ENCODE assay signal across 4 cellular contexts in genomic region chr7:23292623-23293022, GRCh38.
TF ChIP-seq lines count a peak whose summit lies in the region.

No MANE protein-coding gene starts in this region.

TF ChIP-seq in A549, 52 proteins besides CTCF, POLR2A, EP300 and RAD21 (continues in another document):
- TF ChIP-seq ATOH8 (CRISPR knock-in tag; IDR thresholded peaks at IDR 0.05; ENCODE audit: low read depth), result no peak
- TF ChIP-seq, protein P1, sequence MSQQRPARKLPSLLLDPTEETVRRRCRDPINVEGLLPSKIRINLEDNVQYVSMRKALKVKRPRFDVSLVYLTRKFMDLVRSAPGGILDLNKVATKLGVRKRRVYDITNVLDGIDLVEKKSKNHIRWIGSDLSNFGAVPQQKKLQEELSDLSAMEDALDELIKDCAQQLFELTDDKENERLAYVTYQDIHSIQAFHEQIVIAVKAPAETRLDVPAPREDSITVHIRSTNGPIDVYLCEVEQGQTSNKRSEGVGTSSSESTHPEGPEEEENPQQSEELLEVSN (IDR thresholded peaks at IDR 0.05; ENCODE audit: borderline replicate concordance, low read depth), result no peak
- TF ChIP-seq NR3C1 (IDR thresholded peaks at IDR 0.05), result no peak
- no peak for TF ChIP-seq POLR2AphosphoS2 (conservative IDR thresholded peaks at IDR 0.05; ENCODE audit: low read length)
- TF ChIP-seq ZFP36 (IDR thresholded peaks at IDR 0.05; ENCODE audit: borderline replicate concordance, partially characterized antibody), result no peak
- no peak for TF ChIP-seq HDAC2 (IDR thresholded peaks at IDR 0.05)
- no peak for TF ChIP-seq FOSL2 (IDR thresholded peaks at IDR 0.05)
- no peak for TF ChIP-seq FOSL2 (CRISPR knock-in tag; IDR thresholded peaks at IDR 0.05)
- no peak for TF ChIP-seq HOXB5 (CRISPR knock-in tag; IDR thresholded peaks at IDR 0.05)
- TF ChIP-seq HMGXB4 (CRISPR knock-in tag; IDR thresholded peaks at IDR 0.05; ENCODE audit: borderline replicate concordance), result no peak
- TF ChIP-seq NPAS2 (CRISPR knock-in tag; IDR thresholded peaks at IDR 0.05; ENCODE audit: borderline replicate concordance), result no peak
- TF ChIP-seq ELK1 (IDR thresholded peaks at IDR 0.05; ENCODE audit: low read depth, low read length), result no peak

TF ChIP-seq in HCT116, 20 proteins besides CTCF, POLR2A, EP300 and RAD21:
- TF ChIP-seq EZH2 (IDR thresholded peaks at IDR 0.05) (no peak), JUND (IDR thresholded peaks at IDR 0.05) (no peak)

TF ChIP-seq in K562, 482 proteins besides CTCF, POLR2A, EP300 and RAD21:
- TF ChIP-seq TOE1 (IDR thresholded peaks at IDR 0.05; ENCODE audit: borderline replicate concordance) (no peak), TOE1 (CRISPR knock-in tag; IDR thresholded peaks at IDR 0.05; ENCODE audit: borderline replicate concordance, low read depth) (no peak), MTA3 (IDR thresholded peaks at IDR 0.05; ENCODE audit: borderline replicate concordance) (no peak), TAF7 (tag; IDR thresholded peaks at IDR 0.05) (no peak), RB1 (IDR thresholded peaks at IDR 0.05; ENCODE audit: low read depth) (no peak), MYC (IDR thresholded peaks at IDR 0.05; ENCODE audit: low read depth, low read length) (no peak), MYC (CRISPR knock-in tag; IDR thresholded peaks at IDR 0.05; ENCODE audit: borderline replicate concordance, low read depth) (no peak)
- TF ChIP-seq, protein P2, sequence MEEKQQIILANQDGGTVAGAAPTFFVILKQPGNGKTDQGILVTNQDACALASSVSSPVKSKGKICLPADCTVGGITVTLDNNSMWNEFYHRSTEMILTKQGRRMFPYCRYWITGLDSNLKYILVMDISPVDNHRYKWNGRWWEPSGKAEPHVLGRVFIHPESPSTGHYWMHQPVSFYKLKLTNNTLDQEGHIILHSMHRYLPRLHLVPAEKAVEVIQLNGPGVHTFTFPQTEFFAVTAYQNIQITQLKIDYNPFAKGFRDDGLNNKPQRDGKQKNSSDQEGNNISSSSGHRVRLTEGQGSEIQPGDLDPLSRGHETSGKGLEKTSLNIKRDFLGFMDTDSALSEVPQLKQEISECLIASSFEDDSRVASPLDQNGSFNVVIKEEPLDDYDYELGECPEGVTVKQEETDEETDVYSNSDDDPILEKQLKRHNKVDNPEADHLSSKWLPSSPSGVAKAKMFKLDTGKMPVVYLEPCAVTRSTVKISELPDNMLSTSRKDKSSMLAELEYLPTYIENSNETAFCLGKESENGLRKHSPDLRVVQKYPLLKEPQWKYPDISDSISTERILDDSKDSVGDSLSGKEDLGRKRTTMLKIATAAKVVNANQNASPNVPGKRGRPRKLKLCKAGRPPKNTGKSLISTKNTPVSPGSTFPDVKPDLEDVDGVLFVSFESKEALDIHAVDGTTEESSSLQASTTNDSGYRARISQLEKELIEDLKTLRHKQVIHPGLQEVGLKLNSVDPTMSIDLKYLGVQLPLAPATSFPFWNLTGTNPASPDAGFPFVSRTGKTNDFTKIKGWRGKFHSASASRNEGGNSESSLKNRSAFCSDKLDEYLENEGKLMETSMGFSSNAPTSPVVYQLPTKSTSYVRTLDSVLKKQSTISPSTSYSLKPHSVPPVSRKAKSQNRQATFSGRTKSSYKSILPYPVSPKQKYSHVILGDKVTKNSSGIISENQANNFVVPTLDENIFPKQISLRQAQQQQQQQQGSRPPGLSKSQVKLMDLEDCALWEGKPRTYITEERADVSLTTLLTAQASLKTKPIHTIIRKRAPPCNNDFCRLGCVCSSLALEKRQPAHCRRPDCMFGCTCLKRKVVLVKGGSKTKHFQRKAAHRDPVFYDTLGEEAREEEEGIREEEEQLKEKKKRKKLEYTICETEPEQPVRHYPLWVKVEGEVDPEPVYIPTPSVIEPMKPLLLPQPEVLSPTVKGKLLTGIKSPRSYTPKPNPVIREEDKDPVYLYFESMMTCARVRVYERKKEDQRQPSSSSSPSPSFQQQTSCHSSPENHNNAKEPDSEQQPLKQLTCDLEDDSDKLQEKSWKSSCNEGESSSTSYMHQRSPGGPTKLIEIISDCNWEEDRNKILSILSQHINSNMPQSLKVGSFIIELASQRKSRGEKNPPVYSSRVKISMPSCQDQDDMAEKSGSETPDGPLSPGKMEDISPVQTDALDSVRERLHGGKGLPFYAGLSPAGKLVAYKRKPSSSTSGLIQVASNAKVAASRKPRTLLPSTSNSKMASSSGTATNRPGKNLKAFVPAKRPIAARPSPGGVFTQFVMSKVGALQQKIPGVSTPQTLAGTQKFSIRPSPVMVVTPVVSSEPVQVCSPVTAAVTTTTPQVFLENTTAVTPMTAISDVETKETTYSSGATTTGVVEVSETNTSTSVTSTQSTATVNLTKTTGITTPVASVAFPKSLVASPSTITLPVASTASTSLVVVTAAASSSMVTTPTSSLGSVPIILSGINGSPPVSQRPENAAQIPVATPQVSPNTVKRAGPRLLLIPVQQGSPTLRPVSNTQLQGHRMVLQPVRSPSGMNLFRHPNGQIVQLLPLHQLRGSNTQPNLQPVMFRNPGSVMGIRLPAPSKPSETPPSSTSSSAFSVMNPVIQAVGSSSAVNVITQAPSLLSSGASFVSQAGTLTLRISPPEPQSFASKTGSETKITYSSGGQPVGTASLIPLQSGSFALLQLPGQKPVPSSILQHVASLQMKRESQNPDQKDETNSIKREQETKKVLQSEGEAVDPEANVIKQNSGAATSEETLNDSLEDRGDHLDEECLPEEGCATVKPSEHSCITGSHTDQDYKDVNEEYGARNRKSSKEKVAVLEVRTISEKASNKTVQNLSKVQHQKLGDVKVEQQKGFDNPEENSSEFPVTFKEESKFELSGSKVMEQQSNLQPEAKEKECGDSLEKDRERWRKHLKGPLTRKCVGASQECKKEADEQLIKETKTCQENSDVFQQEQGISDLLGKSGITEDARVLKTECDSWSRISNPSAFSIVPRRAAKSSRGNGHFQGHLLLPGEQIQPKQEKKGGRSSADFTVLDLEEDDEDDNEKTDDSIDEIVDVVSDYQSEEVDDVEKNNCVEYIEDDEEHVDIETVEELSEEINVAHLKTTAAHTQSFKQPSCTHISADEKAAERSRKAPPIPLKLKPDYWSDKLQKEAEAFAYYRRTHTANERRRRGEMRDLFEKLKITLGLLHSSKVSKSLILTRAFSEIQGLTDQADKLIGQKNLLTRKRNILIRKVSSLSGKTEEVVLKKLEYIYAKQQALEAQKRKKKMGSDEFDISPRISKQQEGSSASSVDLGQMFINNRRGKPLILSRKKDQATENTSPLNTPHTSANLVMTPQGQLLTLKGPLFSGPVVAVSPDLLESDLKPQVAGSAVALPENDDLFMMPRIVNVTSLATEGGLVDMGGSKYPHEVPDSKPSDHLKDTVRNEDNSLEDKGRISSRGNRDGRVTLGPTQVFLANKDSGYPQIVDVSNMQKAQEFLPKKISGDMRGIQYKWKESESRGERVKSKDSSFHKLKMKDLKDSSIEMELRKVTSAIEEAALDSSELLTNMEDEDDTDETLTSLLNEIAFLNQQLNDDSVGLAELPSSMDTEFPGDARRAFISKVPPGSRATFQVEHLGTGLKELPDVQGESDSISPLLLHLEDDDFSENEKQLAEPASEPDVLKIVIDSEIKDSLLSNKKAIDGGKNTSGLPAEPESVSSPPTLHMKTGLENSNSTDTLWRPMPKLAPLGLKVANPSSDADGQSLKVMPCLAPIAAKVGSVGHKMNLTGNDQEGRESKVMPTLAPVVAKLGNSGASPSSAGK (IDR thresholded peaks at IDR 0.05), result no peak
TF ChIP-seq in K562: peak in this region for 0.

TF ChIP-seq in HepG2, 621 proteins besides CTCF, POLR2A, EP300 and RAD21:
- TF ChIP-seq ATM (IDR thresholded peaks at IDR 0.05; ENCODE audit: borderline replicate concordance) (no peak), TFDP1 (CRISPR knock-in tag; IDR thresholded peaks at IDR 0.05; ENCODE audit: borderline replicate concordance) (0 out of 2 replicates have a peak, but pooled peaks have one; percentile 7), ZNF20 (CRISPR knock-in tag; IDR thresholded peaks at IDR 0.05) (no peak), ZNF615 (CRISPR knock-in tag; IDR thresholded peaks at IDR 0.05; ENCODE audit: borderline replicate concordance) (no peak), NR2F6 (IDR thresholded peaks at IDR 0.05) (peak; percentile 31; the same call in 1 of the 2 replicates), NR2F6 (CRISPR knock-in tag; IDR thresholded peaks at IDR 0.05) (no peak), ZC3H4 (CRISPR knock-in tag; IDR thresholded peaks at IDR 0.05; ENCODE audit: borderline replicate concordance) (no peak), TCF7 (IDR thresholded peaks at IDR 0.05; ENCODE audit: low read depth) (peak; percentile 28; the same call in 1 of the 2 replicates), ZNF331 (CRISPR knock-in tag; IDR thresholded peaks at IDR 0.05) (0 out of 2 replicates have a peak, but pooled peaks have one; percentile 15), ZNF292 (CRISPR knock-in tag; IDR thresholded peaks at IDR 0.05; ENCODE audit: borderline replicate concordance, low read depth) (0 out of 2 replicates have a peak, but pooled peaks have one; percentile 16), FOXP1 (IDR thresholded peaks at IDR 0.05) (no peak), FOXP1 (CRISPR knock-in tag; IDR thresholded peaks at IDR 0.05) (peak; percentile 17; the same call in 1 of the 2 replicates), JARID2 (CRISPR knock-in tag; IDR thresholded peaks at IDR 0.05; ENCODE audit: insufficient replicate concordance) (peak; percentile 47), ZMYM2 (CRISPR knock-in tag; IDR thresholded peaks at IDR 0.05) (no peak), ZNF678 (CRISPR knock-in tag; IDR thresholded peaks at IDR 0.05) (no peak), ZFP82 (CRISPR knock-in tag; IDR thresholded peaks at IDR 0.05; ENCODE audit: borderline replicate concordance) (0 out of 2 replicates have a peak, but pooled peaks have one; percentile 54), ONECUT2 (CRISPR knock-in tag; IDR thresholded peaks at IDR 0.05) (peak; percentile 41), SALL1 (CRISPR knock-in tag; IDR thresholded peaks at IDR 0.05) (0 out of 2 replicates have a peak, but pooled peaks have one; percentile 0)
- TF ChIP-seq, protein P3, sequence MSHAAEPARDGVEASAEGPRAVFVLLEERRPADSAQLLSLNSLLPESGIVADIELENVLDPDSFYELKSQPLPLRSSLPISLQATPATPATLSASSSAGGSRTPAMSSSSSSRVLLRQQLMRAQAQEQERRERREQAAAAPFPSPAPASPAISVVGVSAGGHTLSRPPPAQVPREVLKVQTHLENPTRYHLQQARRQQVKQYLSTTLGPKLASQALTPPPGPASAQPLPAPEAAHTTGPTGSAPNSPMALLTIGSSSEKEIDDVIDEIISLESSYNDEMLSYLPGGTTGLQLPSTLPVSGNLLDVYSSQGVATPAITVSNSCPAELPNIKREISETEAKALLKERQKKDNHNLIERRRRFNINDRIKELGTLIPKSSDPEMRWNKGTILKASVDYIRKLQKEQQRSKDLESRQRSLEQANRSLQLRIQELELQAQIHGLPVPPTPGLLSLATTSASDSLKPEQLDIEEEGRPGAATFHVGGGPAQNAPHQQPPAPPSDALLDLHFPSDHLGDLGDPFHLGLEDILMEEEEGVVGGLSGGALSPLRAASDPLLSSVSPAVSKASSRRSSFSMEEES (CRISPR knock-in tag; IDR thresholded peaks at IDR 0.05), result no peak
- TF ChIP-seq, protein P4, sequence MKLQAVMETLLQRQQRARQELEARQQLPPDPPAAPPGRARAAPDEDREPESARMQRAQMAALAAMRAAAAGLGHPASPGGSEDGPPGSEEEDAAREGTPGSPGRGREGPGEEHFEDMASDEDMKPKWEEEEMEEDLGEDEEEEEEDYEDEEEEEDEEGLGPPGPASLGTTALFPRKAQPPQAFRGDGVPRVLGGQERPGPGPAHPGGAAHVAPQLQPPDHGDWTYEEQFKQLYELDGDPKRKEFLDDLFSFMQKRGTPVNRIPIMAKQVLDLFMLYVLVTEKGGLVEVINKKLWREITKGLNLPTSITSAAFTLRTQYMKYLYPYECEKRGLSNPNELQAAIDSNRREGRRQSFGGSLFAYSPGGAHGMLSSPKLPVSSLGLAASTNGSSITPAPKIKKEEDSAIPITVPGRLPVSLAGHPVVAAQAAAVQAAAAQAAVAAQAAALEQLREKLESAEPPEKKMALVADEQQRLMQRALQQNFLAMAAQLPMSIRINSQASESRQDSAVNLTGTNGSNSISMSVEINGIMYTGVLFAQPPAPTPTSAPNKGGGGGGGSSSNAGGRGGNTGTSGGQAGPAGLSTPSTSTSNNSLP (IDR thresholded peaks at IDR 0.05; ENCODE audit: low read depth, low read length), result peak; percentile 11; the same call in 1 of the 2 replicates
- TF ChIP-seq, protein P5, sequence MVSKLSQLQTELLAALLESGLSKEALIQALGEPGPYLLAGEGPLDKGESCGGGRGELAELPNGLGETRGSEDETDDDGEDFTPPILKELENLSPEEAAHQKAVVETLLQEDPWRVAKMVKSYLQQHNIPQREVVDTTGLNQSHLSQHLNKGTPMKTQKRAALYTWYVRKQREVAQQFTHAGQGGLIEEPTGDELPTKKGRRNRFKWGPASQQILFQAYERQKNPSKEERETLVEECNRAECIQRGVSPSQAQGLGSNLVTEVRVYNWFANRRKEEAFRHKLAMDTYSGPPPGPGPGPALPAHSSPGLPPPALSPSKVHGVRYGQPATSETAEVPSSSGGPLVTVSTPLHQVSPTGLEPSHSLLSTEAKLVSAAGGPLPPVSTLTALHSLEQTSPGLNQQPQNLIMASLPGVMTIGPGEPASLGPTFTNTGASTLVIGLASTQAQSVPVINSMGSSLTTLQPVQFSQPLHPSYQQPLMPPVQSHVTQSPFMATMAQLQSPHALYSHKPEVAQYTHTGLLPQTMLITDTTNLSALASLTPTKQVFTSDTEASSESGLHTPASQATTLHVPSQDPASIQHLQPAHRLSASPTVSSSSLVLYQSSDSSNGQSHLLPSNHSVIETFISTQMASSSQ (IDR thresholded peaks at IDR 0.05; ENCODE audit: low read depth), result no peak
- TF ChIP-seq, protein P5 (CRISPR knock-in tag; IDR thresholded peaks at IDR 0.05; ENCODE audit: borderline replicate concordance), result 0 out of 2 replicates have a peak, but pooled peaks have one; percentile 3
